ENCODE assay signal across 14 cellular contexts in the genomic region with DNA sequence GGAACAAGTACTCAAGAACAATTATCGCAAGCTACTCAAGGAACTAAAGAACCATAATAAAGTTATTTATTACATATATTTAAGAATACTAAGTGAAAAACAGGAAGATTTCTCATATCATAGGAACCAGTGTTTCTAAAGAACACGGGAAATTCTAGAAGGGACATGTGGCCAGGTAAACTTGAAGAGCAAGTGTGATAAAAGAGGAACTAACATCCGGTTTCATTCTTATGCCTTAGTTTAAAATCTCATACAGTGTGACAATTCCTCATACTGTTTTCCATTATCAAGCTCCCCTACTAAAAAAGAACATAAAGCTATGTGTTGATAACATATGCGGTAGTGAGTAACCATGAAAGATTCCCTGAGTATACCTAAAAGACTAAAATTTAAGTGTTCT. TPM values are rescaled to one million over a fixed set of nuclear protein-coding genes. Genes with fewer than 3 reads are reported as not detected.
A peak's percentile ranks its signal among the peaks of the same experiment; 100 is the strongest.
DNase-seq lines count a peak whose midpoint lies in the region; ATAC-seq lines count a peak whose summit lies in the region.
"Had no signal": no experiment of that assay in that cellular context is flagged by ENCODE, and none has a peak within 500 bp of the region (broad histone marks: within the 10 kb centered on the region; RNA-seq: fewer than 3 reads in every experiment).

No MANE protein-coding gene starts in this region.

- POLR2A ChIA-PET in activated CD4-positive, alpha-beta memory T cell treated with anti-CD3 and anti-CD28 coated beads for 36 hours (lab: Charles Lee), result interaction anchor here (0.6 kb wide), 1 partner anchor 37 kb away, joined by 3 read pairs; no protein-coding TSS in a partner anchor
- POLR2A ChIA-PET in activated CD4-positive, alpha-beta memory T cell treated with anti-CD3 and anti-CD28 coated beads, Interleukin-2, amount 10 ng/mL, durations not matched to agents 7 days and 5 days (lab: Charles Lee), result interaction anchor here (1.8 kb wide), 1 partner anchor 22 kb away, joined by 4 read pairs; no protein-coding TSS in a partner anchor
- POLR2A ChIA-PET in naive thymus-derived CD4-positive, alpha-beta T cell (lab: Charles Lee), result no interaction called here

- H3K27ac ChIP-seq in naive thymus-derived CD4-positive, alpha-beta T cell (ENCODE audit: low read depth, low read length), result peak overlapping the region; percentile 42
- H3K27ac ChIP-seq in right cardiac atrium (ENCODE audit: low read length), result no peak overlapping the region
- H3K27ac ChIP-seq: parathyroid adenoma, SK-N-MC had no signal

- H3K36me3 Mint-ChIP-seq in activated CD4-positive, alpha-beta memory T cell treated with anti-CD3 and anti-CD28 coated beads for 36 hours, result peaks cover 35% of the 10 kb centered on the region
- H3K36me3 Mint-ChIP-seq in activated CD4-positive, alpha-beta memory T cell treated with anti-CD3 and anti-CD28 coated beads, Interleukin-2, amount 10 ng/mL, durations not matched to agents 7 days and 5 days (ENCODE audit: low read depth), result peaks cover 30% of the 10 kb centered on the region
- H3K36me3 Mint-ChIP-seq in T-helper 17 cell (ENCODE audit: low read depth), result no peaks in the 10 kb centered on the region
- peaks cover 0 to 18% (median 14%) of the 10 kb centered on the region in 5 donors for H3K36me3 Mint-ChIP-seq in naive thymus-derived CD4-positive, alpha-beta T cell

- peaks cover 9 to 37% of the 10 kb centered on the region in 2 donors for H3K4me1 ChIP-seq in naive thymus-derived CD4-positive, alpha-beta T cell (ENCODE audit: control insufficient read depth in 2 of 2, insufficient read depth in 2 of 2, low read length in 2 of 2)
- H3K4me1 ChIP-seq in right cardiac atrium (ENCODE audit: control insufficient read depth, insufficient read depth, low read length), result no peaks in the 10 kb centered on the region
- H3K4me1 ChIP-seq: parathyroid adenoma had no signal

- H3K27me3 Mint-ChIP-seq in activated CD4-positive, alpha-beta memory T cell treated with anti-CD3 and anti-CD28 coated beads for 36 hours, result no peaks in the 10 kb centered on the region
- no peaks in the 10 kb centered on the region for H3K27me3 Mint-ChIP-seq in activated CD4-positive, alpha-beta memory T cell treated with anti-CD3 and anti-CD28 coated beads, Interleukin-2, amount 10 ng/mL, durations not matched to agents 7 days and 5 days
- H3K27me3 Mint-ChIP-seq in T-helper 17 cell, result no peaks in the 10 kb centered on the region
- H3K27me3 Mint-ChIP-seq in naive thymus-derived CD4-positive, alpha-beta T cell, result no peaks in the 10 kb centered on the region

- ATAC-seq in GM21619 (IDR thresholded peaks at IDR 0.05; ENCODE audit: unreplicated experiment) (peak; percentile 48), T-helper 17 cell (peak; percentile 49), HG03520 (IDR thresholded peaks at IDR 0.05; ENCODE audit: unreplicated experiment) (no peak), right cardiac atrium (no peak)
- peak; percentile 43 for ATAC-seq in naive thymus-derived CD4-positive, alpha-beta T cell

- no peak overlapping the region for H3K4me3 ChIP-seq in naive thymus-derived CD4-positive, alpha-beta T cell (ENCODE audit: low read length)
- H3K4me3 ChIP-seq in right cardiac atrium (ENCODE audit: low read length), result no peak overlapping the region
- H3K4me3 ChIP-seq: dorsolateral prefrontal cortex, SK-N-MC had no signal

- intact Hi-C loops in activated CD4-positive, alpha-beta memory T cell treated with anti-CD3 and anti-CD28 coated beads for 36 hours (cut with micrococcal nuclease), result no loop called here
- intact Hi-C loops in naive thymus-derived CD4-positive, alpha-beta T cell (cut with micrococcal nuclease), result no loop called here
- intact Hi-C loops in right cardiac atrium (cut with DNase I), result no loop called here

- no peaks in the 10 kb centered on the region for H3K27me3 ChIP-seq in naive thymus-derived CD4-positive, alpha-beta T cell (ENCODE audit: control insufficient read depth in 2 of 2, insufficient read depth in 2 of 2, low read length in 2 of 2)
- no peaks in the 10 kb centered on the region for H3K27me3 ChIP-seq in right cardiac atrium (ENCODE audit: control insufficient read depth, insufficient read depth)
- H3K27me3 ChIP-seq: dorsolateral prefrontal cortex had no signal

- 88% methylated on average over 4 of the region's 4 CpGs for WGBS in right cardiac atrium

- no peaks in the 10 kb centered on the region for H3K9me3 Mint-ChIP-seq in activated CD4-positive, alpha-beta memory T cell treated with anti-CD3 and anti-CD28 coated beads for 36 hours
- no peaks in the 10 kb centered on the region for H3K9me3 Mint-ChIP-seq in activated CD4-positive, alpha-beta memory T cell treated with anti-CD3 and anti-CD28 coated beads, Interleukin-2, amount 10 ng/mL, durations not matched to agents 7 days and 5 days
- no peaks in the 10 kb centered on the region for H3K9me3 Mint-ChIP-seq in naive thymus-derived CD4-positive, alpha-beta T cell

- CTCF ChIA-PET in activated CD4-positive, alpha-beta memory T cell treated with anti-CD3 and anti-CD28 coated beads for 36 hours (lab: Charles Lee), result interaction anchor here (1.0 to 1.7 kb wide), 5 partner anchors 9 to 201 kb away, joined by 3 to 8 read pairs (median 3); no protein-coding TSS in a partner anchor
- CTCF ChIA-PET in activated CD4-positive, alpha-beta memory T cell treated with anti-CD3 and anti-CD28 coated beads, Interleukin-2, amount 10 ng/mL, durations not matched to agents 7 days and 5 days (lab: Charles Lee), result interaction anchor here (1.0 to 1.5 kb wide), 2 partner anchors 18 to 19 kb away, joined by 3 read pairs; no protein-coding TSS in a partner anchor
- CTCF ChIA-PET in naive thymus-derived CD4-positive, alpha-beta T cell (lab: Charles Lee), result interaction anchor here (0.6 to 1.4 kb wide), 2 partner anchors 17 to 20 kb away, joined by 3 to 4 read pairs; no protein-coding TSS in a partner anchor

- H3K27ac Mint-ChIP-seq in activated CD4-positive, alpha-beta memory T cell treated with anti-CD3 and anti-CD28 coated beads for 36 hours, result peak overlapping the region; percentile 50
- no peak overlapping the region for H3K27ac Mint-ChIP-seq in activated CD4-positive, alpha-beta memory T cell treated with anti-CD3 and anti-CD28 coated beads, Interleukin-2, amount 10 ng/mL, durations not matched to agents 7 days and 5 days
- no peak overlapping the region for H3K27ac Mint-ChIP-seq in T-helper 17 cell
- peak overlapping the region; percentile 28 to 83 (median 63) for H3K27ac Mint-ChIP-seq in naive thymus-derived CD4-positive, alpha-beta T cell

- H3K4me3 Mint-ChIP-seq in activated CD4-positive, alpha-beta memory T cell treated with anti-CD3 and anti-CD28 coated beads for 36 hours, result no peak overlapping the region
- H3K4me3 Mint-ChIP-seq in activated CD4-positive, alpha-beta memory T cell treated with anti-CD3 and anti-CD28 coated beads, Interleukin-2, amount 10 ng/mL, durations not matched to agents 7 days and 5 days, result no peak overlapping the region
- H3K4me3 Mint-ChIP-seq in T-helper 17 cell, result no peak overlapping the region
- H3K4me3 Mint-ChIP-seq in naive thymus-derived CD4-positive, alpha-beta T cell, result peak overlapping the region in 9 of 10 donors; percentile 9 to 70 (median 55)

- no peaks in the 10 kb centered on the region for H3K9me3 ChIP-seq in T-helper 17 cell (ENCODE audit: control insufficient read depth, low read length, poor library complexity, severe bottlenecking)
- H3K9me3 ChIP-seq in naive thymus-derived CD4-positive, alpha-beta T cell (ENCODE audit: control insufficient read depth in 2 of 3, low read length in 3 of 3), result no peaks in the 10 kb centered on the region
- H3K9me3 ChIP-seq in right cardiac atrium (ENCODE audit: control insufficient read depth, low read length), result no peaks in the 10 kb centered on the region

- H3K4me1 Mint-ChIP-seq in activated CD4-positive, alpha-beta memory T cell treated with anti-CD3 and anti-CD28 coated beads for 36 hours (ENCODE audit: low read depth), result peaks cover 54% of the 10 kb centered on the region
- H3K4me1 Mint-ChIP-seq in activated CD4-positive, alpha-beta memory T cell treated with anti-CD3 and anti-CD28 coated beads, Interleukin-2, amount 10 ng/mL, durations not matched to agents 7 days and 5 days, result peaks cover 35% of the 10 kb centered on the region
- peaks cover 8% of the 10 kb centered on the region for H3K4me1 Mint-ChIP-seq in T-helper 17 cell
- peaks cover 0 to 78% (median 56%) of the 10 kb centered on the region in 7 donors for H3K4me1 Mint-ChIP-seq in naive thymus-derived CD4-positive, alpha-beta T cell

- H3K36me3 ChIP-seq in naive thymus-derived CD4-positive, alpha-beta T cell (ENCODE audit: control insufficient read depth in 2 of 3, insufficient read depth in 3 of 3, low read length in 3 of 3), result peaks cover 0 to 12% (median 0%) of the 10 kb centered on the region in 3 experiments

- no peak for DNase-seq in activated CD4-positive, alpha-beta memory T cell treated with anti-CD3 and anti-CD28 coated beads for 36 hours
- no peak for DNase-seq in activated CD4-positive, alpha-beta memory T cell treated with anti-CD3 and anti-CD28 coated beads, Interleukin-2, amount 10 ng/mL, durations not matched to agents 7 days and 5 days
- DNase-seq in T-helper 17 cell, result no peak
- no peak for DNase-seq in naive thymus-derived CD4-positive, alpha-beta T cell
- DNase-seq in DMS53 treated with DMSO at 0.1 percent for 48 hours (lab: John Stamatoyannopoulos, UW; ENCODE audit: unreplicated experiment), result no peak
- no peak for DNase-seq in right cardiac atrium
- DNase-seq: dorsolateral prefrontal cortex, kidney glomerular epithelial cell, NCI-H1417 treated with DMSO at 0.1 percent for 48 hours, NCI-H226 had no signal

RNA-seq across cellular contexts. Expression of a gene that starts 24.1 kb away (rescaled TPM):
- 10 to 100 TPM; 31.1 to 34.9 TPM for total RNA-seq in activated CD4-positive, alpha-beta memory T cell treated with anti-CD3 and anti-CD28 coated beads for 36 hours
- total RNA-seq in activated CD4-positive, alpha-beta memory T cell treated with anti-CD3 and anti-CD28 coated beads, Interleukin-2, amount 10 ng/mL, durations not matched to agents 7 days and 5 days, result 10 to 100 TPM; 29.4 to 32.1 TPM
- 100 to 1,000 TPM in 1 of 2 donors, 10 to 100 TPM in 1; 92.7 to 128 TPM for total RNA-seq in T-helper 17 cell
- total RNA-seq in naive thymus-derived CD4-positive, alpha-beta T cell, result 100 to 1,000 TPM in 2 of 5 experiments, 10 to 100 TPM in 3; 27.9 to 208 (median 76.5) TPM
- polyA plus RNA-seq in naive thymus-derived CD4-positive, alpha-beta T cell, result 10 to 100 TPM; 24.8 to 37.1 TPM
- total RNA-seq in right cardiac atrium, result 10 to 100 TPM; 26.7 to 31.2 (median 28.7) TPM
- 8.9 TPM for polyA plus RNA-seq in right cardiac atrium

Comparison
In these comparisons a context has a peak if more than half of its experiments do, and no peak if none do; other contexts are left out.
1. H3K27ac Mint-ChIP-seq: peak in activated CD4-positive, alpha-beta memory T cell treated with anti-CD3 and anti-CD28 coated beads for 36 hours (single experiment) and naive thymus-derived CD4-positive, alpha-beta T cell (9 of 9); none in activated CD4-positive, alpha-beta memory T cell treated with anti-CD3 and anti-CD28 coated beads, Interleukin-2, amount 10 ng/mL, durations not matched to agents 7 days and 5 days (single experiment) and T-helper 17 cell (single experiment).
2. H3K4me3 Mint-ChIP-seq: peak in naive thymus-derived CD4-positive, alpha-beta T cell (9 of 10); none in activated CD4-positive, alpha-beta memory T cell treated with anti-CD3 and anti-CD28 coated beads for 36 hours (single experiment), activated CD4-positive, alpha-beta memory T cell treated with anti-CD3 and anti-CD28 coated beads, Interleukin-2, amount 10 ng/mL, durations not matched to agents 7 days and 5 days (single experiment) and T-helper 17 cell (single experiment).
3. ATAC-seq: peak in GM21619 (single experiment), T-helper 17 cell (single experiment) and naive thymus-derived CD4-positive, alpha-beta T cell (single experiment); none in HG03520 (single experiment) and right cardiac atrium (0 of 2).